Comparison of ENCODE assay signal across 26 cellular contexts in genomic region chr1:90786709-90787108, GRCh38.
DNase-seq lines count a peak whose midpoint lies in the region; ATAC-seq, FAIRE-seq and TF ChIP-seq lines count a peak whose summit lies in the region.
"Had no signal": no experiment of that assay in that cellular context is flagged by ENCODE, and none has a peak within 500 bp of the region (broad histone marks: within the 10 kb centered on the region; RNA-seq: fewer than 3 reads in every experiment).

No MANE protein-coding gene starts in this region.

- H3K36me3 Mint-ChIP-seq in H9 (ENCODE audit: insufficient read depth in 1 of 3, low read depth in 3 of 3) = peaks cover 0 to 2% (median 2%) of the 10 kb centered on the region in 3 experiments; a peak in 5 of 7 replicates
- H3K36me3 Mint-ChIP-seq: CD14-positive monocyte; CD4-positive, alpha-beta memory T cell; CD4-positive, CD25-positive, alpha-beta regulatory T cell had no signal

- H3K23ac ChIP-seq in H9 (ENCODE audit: insufficient read length, low read depth, low read length) = no peak overlapping the region

- H3K4me3 Mint-ChIP-seq in H9 = no peak overlapping the region
- H3K4me3 Mint-ChIP-seq: CD14-positive monocyte; CD4-positive, alpha-beta memory T cell; CD4-positive, CD25-positive, alpha-beta regulatory T cell; CD8-positive, alpha-beta memory T cell had no signal

- H3K9me3 ChIP-seq in HepG2 (ENCODE audit: low read length) = no peaks in the 10 kb centered on the region
- H3K9me3 ChIP-seq in right lobe of liver = no peaks in the 10 kb centered on the region
- no peaks in the 10 kb centered on the region for H3K9me3 ChIP-seq in H9 (ENCODE audit: control insufficient read depth, low read depth, low read length)
- H3K9me3 ChIP-seq: BE2C had no signal

- POLR2A ChIA-PET in HepG2 (lab: Yijun Ruan, JAX) = no interaction called here

- H3K9ac ChIP-seq in HepG2 (ENCODE audit: insufficient read depth, low read depth, low read length) (no peak overlapping the region), H9 (ENCODE audit: extremely low read depth, insufficient read length, low read length) (no peak overlapping the region)
- H3K9ac ChIP-seq: BLaER1 had no signal

- no peak overlapping the region for H4K91ac ChIP-seq in H9 (ENCODE audit: insufficient read length, low read depth, low read length)

- H3K36me3 ChIP-seq in HepG2 (replicated peaks in 1 of 2; ENCODE audit: control insufficient read depth in 1 of 2, insufficient read depth in 2 of 2, low read length in 2 of 2) (no peaks in the 10 kb centered on the region), right lobe of liver (no peaks in the 10 kb centered on the region)
- H3K36me3 ChIP-seq: BE2C, BLaER1 had no signal

- no peaks in the 10 kb centered on the region for H3K27me3 ChIP-seq in HepG2 (ENCODE audit: control insufficient read depth in 1 of 2, insufficient read depth in 2 of 2, low read length in 2 of 2)
- no peaks in the 10 kb centered on the region for H3K27me3 ChIP-seq in right lobe of liver
- no peaks in the 10 kb centered on the region for H3K27me3 ChIP-seq in H9 (ENCODE audit: insufficient read depth, low read length)
- H3K27me3 ChIP-seq: BE2C, BLaER1 had no signal

- TF ChIP-seq POLR2A in HepG2 (IDR thresholded peaks at IDR 0.05; ENCODE audit: insufficient read depth in 1 of 2, low read depth in 2 of 2, low read length in 2 of 2) (no peak), right lobe of liver (IDR thresholded peaks at IDR 0.05) (no peak)

- peaks cover 4% of the 10 kb centered on the region in 2 experiments; a peak in 4 of 5 replicates for H3K9me3 Mint-ChIP-seq in H9

- no peak for TF ChIP-seq RAD21 in HepG2 (CRISPR knock-in tag; IDR thresholded peaks at IDR 0.05)

- H3K27me3 Mint-ChIP-seq in H9 (ENCODE audit: low read depth) = peaks cover 8% of the 10 kb centered on the region
- H3K27me3 Mint-ChIP-seq: CD4-positive, CD25-positive, alpha-beta regulatory T cell had no signal

- H3T11ph ChIP-seq in H9 (ENCODE audit: low read length) = no peak overlapping the region

- H2BK20ac ChIP-seq in H9 (ENCODE audit: low read depth, low read length, poor library complexity, severe bottlenecking) = no peak overlapping the region

- H3K27ac ChIP-seq in HepG2 (ENCODE audit: extremely low read length, insufficient read depth, low read length) (no peak overlapping the region), right lobe of liver (no peak overlapping the region), H9 (ENCODE audit: insufficient read length, low read depth, low read length) (no peak overlapping the region)
- H3K27ac ChIP-seq: BLaER1 had no signal

- intact Hi-C loops in HepG2 (cut with micrococcal nuclease; ENCODE audit: unreplicated experiment) = no loop called here
- intact Hi-C loops in right lobe of liver (cut with DNase I) = no loop called here

- H3K79me2 ChIP-seq in HepG2 (ENCODE audit: insufficient read depth, low read length) = no peaks in the 10 kb centered on the region
- H3K79me2 ChIP-seq in H9 (ENCODE audit: insufficient read depth, low read length) = no peaks in the 10 kb centered on the region

- 21% methylated on average over 3 of the region's 3 CpGs for whole genome bisulfite sequencing in HepG2 (ENCODE audit: low lambda C conversion rate)
- WGBS in right lobe of liver (ENCODE audit: insufficient coverage, low coverage, low lambda C conversion rate, missing lambda C conversion rate) = 80% methylated on average over 2 of the region's 3 CpGs
- no CpG with 5 or more reads among the region's 3 CpGs for WGBS in H9 (ENCODE audit: extremely low coverage, insufficient read length, low lambda C conversion rate)

- H2BK15ac ChIP-seq in H9 (ENCODE audit: low read depth, low read length) = no peak overlapping the region

- H3K4me1 Mint-ChIP-seq in H9 = peaks cover 7 to 8% of the 10 kb centered on the region in 2 experiments
- H3K4me1 Mint-ChIP-seq: CD14-positive monocyte; CD4-positive, alpha-beta memory T cell; CD4-positive, CD25-positive, alpha-beta regulatory T cell; CD8-positive, alpha-beta memory T cell had no signal

- H3K4me1 ChIP-seq in HepG2 (ENCODE audit: insufficient read depth, low read length) (no peaks in the 10 kb centered on the region), right lobe of liver (no peaks in the 10 kb centered on the region), H9 (ENCODE audit: insufficient read depth, low read length) (no peaks in the 10 kb centered on the region)
- H3K4me1 ChIP-seq: BE2C, BLaER1 had no signal

- H4K20me1 ChIP-seq in HepG2 (ENCODE audit: insufficient read depth, low read length) (no peaks in the 10 kb centered on the region), H9 (ENCODE audit: control insufficient read depth, insufficient read depth, insufficient read length) (no peaks in the 10 kb centered on the region)
- H4K20me1 ChIP-seq: BLaER1 had no signal

- no peak overlapping the region for H3K27ac Mint-ChIP-seq in H9
- H3K27ac Mint-ChIP-seq: CD14-positive monocyte; CD4-positive, alpha-beta memory T cell; CD4-positive, CD25-positive, alpha-beta regulatory T cell; CD8-positive, alpha-beta memory T cell had no signal

- ATAC-seq in HepG2 = no peak
- no peak for ATAC-seq in right lobe of liver
- no peak for ATAC-seq in activated CD4-positive, CD25-positive, alpha-beta regulatory T cell treated with anti-CD3 and anti-CD28 coated beads, Interleukin-2, amount 50 U/mL, for 24 hours
- ATAC-seq: GM12878 had no signal

- H3K14ac ChIP-seq in H9 (ENCODE audit: insufficient read depth, low read length) = no peak overlapping the region

- H3K4me2 ChIP-seq in HepG2 (ENCODE audit: low read depth, low read length) (no peak overlapping the region), H9 (ENCODE audit: insufficient read depth, insufficient read length, low read length) (no peak overlapping the region)
- H3K4me2 ChIP-seq: BLaER1 had no signal

- FAIRE-seq in HepG2 (lab: Jason Lieb, UNC) = no peak
- FAIRE-seq: A204.1, GM12878, GM12892, GM18507 had no signal

- H4K5ac ChIP-seq in H9 (ENCODE audit: insufficient read length, low read depth, low read length) = no peak overlapping the region

- no peak overlapping the region for H3K4ac ChIP-seq in H9 (ENCODE audit: low read depth, low read length)

- no peak overlapping the region for H3K18ac ChIP-seq in H9 (ENCODE audit: insufficient read length, low read depth, low read length)

- H3K79me1 ChIP-seq in H9 (ENCODE audit: insufficient read depth, low read depth, low read length, poor library complexity, severe bottlenecking) = no peaks in the 10 kb centered on the region

- TF ChIP-seq EP300 in HepG2 (IDR thresholded peaks at IDR 0.05; ENCODE audit: low read depth in 2 of 2, low read length in 2 of 2) (no peak), HepG2 (CRISPR knock-in tag; IDR thresholded peaks at IDR 0.05; ENCODE audit: borderline replicate concordance) (no peak)

- in situ Hi-C loops in HepG2 (cut with HindIII; ENCODE audit: extremely low pct_ligation_motif_present, low pct_unique_long_range_greater_than_20kb) = no loop called here

- no peak for DNase-seq in HepG2 (ENCODE audit: low spot score)
- DNase-seq in right lobe of liver = no peak
- peak; percentile 3 for DNase-seq in LHCN-M2 (ENCODE audit: low read depth)
- no peak for DNase-seq in H9
- DNase-seq: 8988T; ACHN; BE2C; C1 segment of cervical spinal cord; CD4-positive, alpha-beta memory T cell; CD4-positive, CD25-positive, alpha-beta regulatory T cell; CD8-positive, alpha-beta memory T cell; COR-L47; DMS 273 treated with DMSO at 0.1 percent for 48 hours; DMS153; DMS53; DMS79; DND-41; EL; GDM1 had no signal

- H2AFZ ChIP-seq in HepG2 (ENCODE audit: low read length) (no peak overlapping the region), H9 (ENCODE audit: low read length) (no peak overlapping the region)

- H4K8ac ChIP-seq in H9 (replicated peaks; ENCODE audit: insufficient read length, low read depth, low read length) = no peak overlapping the region

- TF ChIP-seq CTCF in HepG2 (CRISPR knock-in tag; IDR thresholded peaks at IDR 0.05) = no peak
- no peak for TF ChIP-seq CTCF in right lobe of liver (IDR thresholded peaks at IDR 0.05)
- TF ChIP-seq CTCF in H9 (conservative IDR thresholded peaks at IDR 0.05) = no peak

- CTCF ChIA-PET in HepG2 (lab: Yijun Ruan, JAX; ENCODE audit: low intra/inter-chr PET ratio, low total read pairs) = no interaction called here

- no peak overlapping the region for H3K56ac ChIP-seq in H9 (ENCODE audit: insufficient read length, low read depth, low read length)

- H2AK5ac ChIP-seq in H9 (ENCODE audit: insufficient read length, low read length) = no peak overlapping the region

- no peak overlapping the region for H2BK120ac ChIP-seq in H9 (ENCODE audit: low read depth, low read length, poor library complexity, severe bottlenecking)

- no peaks in the 10 kb centered on the region for H3K23me2 ChIP-seq in H9 (ENCODE audit: insufficient read length, low read depth, low read length, poor library complexity, severe bottlenecking)

- H2BK12ac ChIP-seq in H9 (ENCODE audit: insufficient read length, low read depth, low read length) = no peak overlapping the region

- BruUV-seq in HepG2 (replicated peaks; lab: Mats Ljungman, UMichigan) = no TSS peak

- H3K4me3 ChIP-seq in HepG2 (replicated peaks in 1 of 3; ENCODE audit: insufficient read depth in 1 of 3, low read depth in 2 of 3, low read length in 3 of 3) (no peak overlapping the region), right lobe of liver (no peak overlapping the region)
- H3K4me3 ChIP-seq: BLaER1, GM12878 had no signal

- no peak overlapping the region for H2BK5ac ChIP-seq in H9 (ENCODE audit: insufficient read length, low read length)

TF ChIP-seq in HepG2, 621 proteins besides CTCF, POLR2A, EP300 and RAD21:
- no peak for TF ChIP-seq KMT2A (CRISPR knock-in tag; IDR thresholded peaks at IDR 0.05)
- peak; percentile 59 for TF ChIP-seq ATF7 (IDR thresholded peaks at IDR 0.05)
- no peak for TF ChIP-seq ATF7 (CRISPR knock-in tag; IDR thresholded peaks at IDR 0.05)
